In the genomic region with DNA sequence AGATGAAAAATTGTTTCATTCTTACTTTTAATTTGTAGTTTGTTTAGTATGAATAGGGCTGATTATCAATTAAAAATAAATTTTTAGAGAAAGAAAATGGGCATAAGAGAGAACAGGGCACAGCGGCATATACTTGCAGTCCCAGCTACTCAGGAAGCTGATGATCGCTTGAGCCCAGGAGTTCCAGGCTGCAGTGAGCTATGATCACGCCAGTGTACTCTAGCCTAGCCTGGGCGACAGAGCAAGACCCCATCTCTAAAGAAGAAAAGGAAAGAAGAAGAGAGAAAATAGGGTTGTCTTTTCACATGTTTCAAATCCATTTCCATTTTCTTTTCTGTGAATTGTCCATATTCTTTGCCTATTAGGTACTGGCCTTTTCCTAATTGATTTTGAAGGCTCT, we compare ENCODE assay signal across 18 cellular contexts. TPM values are rescaled to one million over a fixed set of nuclear protein-coding genes. Genes with fewer than 3 reads are reported as not detected.
A peak's percentile ranks its signal among the peaks of the same experiment; 100 is the strongest.
DNase-seq lines count a peak whose midpoint lies in the region; ATAC-seq and TF ChIP-seq lines count a peak whose summit lies in the region.
"Had no signal": no experiment of that assay in that cellular context is flagged by ENCODE, and none has a peak within 500 bp of the region (broad histone marks: within the 10 kb centered on the region; RNA-seq: fewer than 3 reads in every experiment).

No MANE protein-coding gene starts in this region.

- no peak overlapping the region for H2AFZ ChIP-seq in IMR-90 (replicated peaks; ENCODE audit: low read length, poor library complexity)

- H3K4me3 ChIP-seq in IMR-90 (ENCODE audit: insufficient read depth, low read depth, low read length): no peak overlapping the region
- H3K4me3 ChIP-seq: A549 had no signal

- H3K14ac ChIP-seq in IMR-90 (replicated peaks; ENCODE audit: low read depth, low read length): 0 out of 2 replicates have a peak overlapping the region, but pooled peaks have one; percentile 47

- H3K4me1 ChIP-seq in IMR-90 (ENCODE audit: control insufficient read depth, insufficient read depth, low read length): peaks cover 21% of the 10 kb centered on the region
- peaks cover 50% of the 10 kb centered on the region for H3K4me1 ChIP-seq in foreskin keratinocyte

- TF ChIP-seq POLR2A in IMR-90 (IDR thresholded peaks at IDR 0.05; ENCODE audit: low read depth, low read length): no peak

- H3K9me3 Mint-ChIP-seq in stimulated activated naive CD8-positive, alpha-beta T cell treated with anti-CD3 and anti-CD28 coated beads, Interleukin-15, amount 100 ng/mL, for 72 hours: no peaks in the 10 kb centered on the region
- H3K9me3 Mint-ChIP-seq: CD4-positive, alpha-beta T cell; H9 had no signal

- H2BK5ac ChIP-seq in IMR-90 (ENCODE audit: low read depth, low read length, poor library complexity, severe bottlenecking): no peak overlapping the region

- H3K4me2 ChIP-seq in IMR-90 (ENCODE audit: low read depth, low read length): no peak overlapping the region
- H3K4me2 ChIP-seq: A549 had no signal

- no peak overlapping the region for H3K27ac Mint-ChIP-seq in stimulated activated naive CD8-positive, alpha-beta T cell treated with anti-CD3 and anti-CD28 coated beads, Interleukin-15, amount 100 ng/mL, for 72 hours
- H3K27ac Mint-ChIP-seq: CD4-positive, alpha-beta T cell; H9 had no signal

- H3K18ac ChIP-seq in IMR-90 (ENCODE audit: low read depth, low read length): peak overlapping the region; percentile 62; the same call in 1 of the 2 replicates

- H3K56ac ChIP-seq in IMR-90 (ENCODE audit: extremely low read depth, insufficient read depth, low read length): no peak overlapping the region

- H3K36me3 ChIP-seq in IMR-90 (ENCODE audit: control insufficient read depth, insufficient read depth, low read length): no peaks in the 10 kb centered on the region

- intact Hi-C loops in IMR-90 (cut with micrococcal nuclease): loop anchor here (5.0 kb wide), 1 partner anchor 34 kb away; no protein-coding TSS in a partner anchor

- H3K9me1 ChIP-seq in IMR-90 (ENCODE audit: insufficient read depth, low read length): peaks cover 20% of the 10 kb centered on the region

- no peak overlapping the region for H2BK20ac ChIP-seq in IMR-90 (ENCODE audit: low read depth, low read length)

- no peak for TF ChIP-seq RAD21 in IMR-90 (IDR thresholded peaks at IDR 0.05; ENCODE audit: low read length)

- H3K9me3 ChIP-seq in IMR-90 (ENCODE audit: control insufficient read depth, insufficient read depth, low read length): no peaks in the 10 kb centered on the region
- H3K9me3 ChIP-seq: A549, Caco-2 had no signal

- H4K91ac ChIP-seq in IMR-90 (ENCODE audit: insufficient read depth, low read depth, low read length): no peak overlapping the region

- no peak overlapping the region for H2BK15ac ChIP-seq in IMR-90 (ENCODE audit: low read depth, low read length)

- peak overlapping the region; percentile 34; the same call in 1 of the 2 replicates for H4K5ac ChIP-seq in IMR-90 (ENCODE audit: low read depth, low read length)

- 100% methylated on average over 1 of the region's 4 CpGs; no CpG with 5 or more reads in 1 of the 2 experiments for WGBS in IMR-90 (ENCODE audit: extremely low coverage in 2 of 2, insufficient read length in 1 of 2), 2 experiments

- CTCF ChIA-PET in IMR-90 (lab: Yijun Ruan, JAX) (no interaction called here), RWPE1 (lab: Yijun Ruan, JAX) (interaction anchor here (1.1 kb wide), 1 partner anchor 9 kb away, joined by 4 read pairs; no protein-coding TSS in a partner anchor)

- H3K9ac ChIP-seq in IMR-90 (ENCODE audit: low read depth, low read length): no peak overlapping the region

- no peak overlapping the region for H2AK9ac ChIP-seq in IMR-90 (replicated peaks; ENCODE audit: low read depth, low read length, poor library complexity)

- no peak overlapping the region for H3K4ac ChIP-seq in IMR-90 (ENCODE audit: low read depth, low read length)

- dilution Hi-C loops in IMR-90 (cut with HindIII; ENCODE audit: low sequenced_read_pairs, unreplicated experiment): no loop called here

- in situ Hi-C loops in IMR-90 (cut with MboI; ENCODE audit: low sequenced_read_pairs): no loop called here

- H3K4me3 Mint-ChIP-seq in stimulated activated naive CD8-positive, alpha-beta T cell treated with anti-CD3 and anti-CD28 coated beads, Interleukin-15, amount 100 ng/mL, for 72 hours: no peak overlapping the region
- H3K4me3 Mint-ChIP-seq: CD4-positive, alpha-beta T cell; H9 had no signal

- 0 out of 2 replicates have a peak overlapping the region, but pooled peaks have one; percentile 33 for H3K23ac ChIP-seq in IMR-90 (ENCODE audit: low read depth, low read length)

- no TSS peak for BruUV-seq in IMR-90 (replicated peaks; lab: Mats Ljungman, UMichigan)

- ATAC-seq in IMR-90 (ENCODE audit: low read depth) (no peak), foreskin keratinocyte (no peak)
- ATAC-seq in stimulated activated naive CD8-positive, alpha-beta T cell treated with anti-CD3 and anti-CD28 coated beads, Interleukin-15, amount 100 ng/mL, for 72 hours: no peak
- ATAC-seq: A549 had no signal

- peak overlapping the region; percentile 50; the same call in 1 of the 2 replicates for H3K27ac ChIP-seq in IMR-90 (ENCODE audit: insufficient read depth, low read length)
- H3K27ac ChIP-seq in RWPE1: peak overlapping the region; percentile 23; the same call in 1 of the 2 replicates
- H3K27ac ChIP-seq in foreskin keratinocyte: peak overlapping the region; percentile 83
- H3K27ac ChIP-seq: A549 had no signal

- no peaks in the 10 kb centered on the region for H3K27me3 Mint-ChIP-seq in stimulated activated naive CD8-positive, alpha-beta T cell treated with anti-CD3 and anti-CD28 coated beads, Interleukin-15, amount 100 ng/mL, for 72 hours
- H3K27me3 Mint-ChIP-seq: CD4-positive, alpha-beta T cell had no signal

- POLR2A ChIA-PET in IMR-90 (lab: Charles Lee; ENCODE audit: unreplicated experiment) (no interaction called here), RWPE1 (lab: Yijun Ruan, JAX; ENCODE audit: low non-redundant PET) (no interaction called here)

- H3K27me3 ChIP-seq in IMR-90 (ENCODE audit: control insufficient read depth, insufficient read depth, low read length) (no peaks in the 10 kb centered on the region), foreskin keratinocyte (no peaks in the 10 kb centered on the region)

- H3K4me1 Mint-ChIP-seq in stimulated activated naive CD8-positive, alpha-beta T cell treated with anti-CD3 and anti-CD28 coated beads, Interleukin-15, amount 100 ng/mL, for 72 hours: peaks cover 64% of the 10 kb centered on the region

- H2AK5ac ChIP-seq in IMR-90 (ENCODE audit: low read depth, low read length): no peak overlapping the region

- DNase-seq in IMR-90 (no peak), RWPE1 (ENCODE audit: low spot score) (no peak), foreskin keratinocyte (no peak), superior temporal gyrus (ENCODE audit: extremely low spot score) (peak; percentile 24), hepatic stellate cell (ENCODE audit: low spot score) (no peak), GDM1 (lab: John Stamatoyannopoulos, UW) (no peak)
- no peak for DNase-seq in stimulated activated naive CD8-positive, alpha-beta T cell treated with anti-CD3 and anti-CD28 coated beads, Interleukin-15, amount 100 ng/mL, for 72 hours
- DNase-seq: Caco-2; CD4-positive, alpha-beta T cell; DMS153; GF-D8; H9; NCI-H1105 treated with DMSO at 0.1 percent for 48 hours; NCI-H1694; NCI-H748 treated with DMSO at 0.1 percent for 48 hours; OCI-M1; RPMI8226 had no signal

- H3K79me1 ChIP-seq in IMR-90 (ENCODE audit: low read depth in 1 of 2, low read length in 2 of 2): peaks cover 6 to 61% of the 10 kb centered on the region in 2 experiments; a peak in 2 of 4 replicates

- TF ChIP-seq CTCF in IMR-90 (conservative IDR thresholded peaks at IDR 0.05; ENCODE audit: low read depth, low read length): no peak
- no peak for TF ChIP-seq CTCF in RWPE1 (conservative IDR thresholded peaks at IDR 0.05; ENCODE audit: low read depth)
- no peak for TF ChIP-seq CTCF in foreskin keratinocyte (conservative IDR thresholded peaks at IDR 0.05)

- H2BK120ac ChIP-seq in IMR-90 (ENCODE audit: low read depth, low read length): no peak overlapping the region

- peaks cover 52% of the 10 kb centered on the region for H4K20me1 ChIP-seq in IMR-90 (ENCODE audit: insufficient read depth, low read length)

- no peak overlapping the region for H4K8ac ChIP-seq in IMR-90 (ENCODE audit: low read depth in 2 of 2, low read length in 2 of 2)

TF ChIP-seq in IMR-90, 13 proteins besides CTCF, POLR2A, EP300 and RAD21 (continues in another document):
- TF ChIP-seq, protein P1, sequence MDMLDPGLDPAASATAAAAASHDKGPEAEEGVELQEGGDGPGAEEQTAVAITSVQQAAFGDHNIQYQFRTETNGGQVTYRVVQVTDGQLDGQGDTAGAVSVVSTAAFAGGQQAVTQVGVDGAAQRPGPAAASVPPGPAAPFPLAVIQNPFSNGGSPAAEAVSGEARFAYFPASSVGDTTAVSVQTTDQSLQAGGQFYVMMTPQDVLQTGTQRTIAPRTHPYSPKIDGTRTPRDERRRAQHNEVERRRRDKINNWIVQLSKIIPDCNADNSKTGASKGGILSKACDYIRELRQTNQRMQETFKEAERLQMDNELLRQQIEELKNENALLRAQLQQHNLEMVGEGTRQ (IDR thresholded peaks at IDR 0.05; ENCODE audit: low read depth, low read length): no peak
- TF ChIP-seq MAZ (IDR thresholded peaks at IDR 0.05; ENCODE audit: borderline replicate concordance, low read depth, low read length): no peak
- TF ChIP-seq BHLHE40 (IDR thresholded peaks at IDR 0.05; ENCODE audit: low read depth, low read length): no peak
- no peak for TF ChIP-seq FOS (IDR thresholded peaks at IDR 0.05; ENCODE audit: low read depth, low read length)
- no peak for TF ChIP-seq RCOR1 (IDR thresholded peaks at IDR 0.05; ENCODE audit: insufficient replicate concordance, low read length)
- TF ChIP-seq CHD1 (IDR thresholded peaks at IDR 0.05; ENCODE audit: low read depth, low read length): no peak
- no peak for TF ChIP-seq CEBPB (IDR thresholded peaks at IDR 0.05; ENCODE audit: low read depth, low read length)
- no peak for TF ChIP-seq SMC3 (IDR thresholded peaks at IDR 0.05; ENCODE audit: low read depth, low read length)
- TF ChIP-seq MAFK (IDR thresholded peaks at IDR 0.05; ENCODE audit: low read depth, low read length): no peak

RNA-seq across cellular contexts. Expression of gene SMURF1, which starts 8.0 kb away (rescaled TPM):
- 20.3 and 21.7 TPM in 2 replicates for total RNA-seq in IMR-90 (2012; rRNA removed)
- polyA plus RNA-seq in IMR-90 (2012; rRNA removed): 13.3 and 13.4 TPM in 2 replicates
- polyA plus RNA-seq in IMR-90 (2012; cell fraction: cytosol; rRNA removed): 6.4 and 8.0 TPM in 2 replicates
- 24.1 and 44.4 TPM in 2 replicates for polyA plus RNA-seq in IMR-90 (2012; cell fraction: nucleus; rRNA removed; ENCODE audit: low replicate concordance)
- total RNA-seq in foreskin keratinocyte: 23.8 and 32.1 TPM in 2 replicates
- 7.8 and 9.3 TPM in 2 replicates for polyA plus RNA-seq in foreskin keratinocyte

Comparison
In these comparisons a context has a peak if more than half of its experiments do, and no peak if none do; other contexts are left out.
1. H3K27ac ChIP-seq: peak in every context shown above with its lines; median percentile 83 in foreskin keratinocyte; 50 in IMR-90; 23 in RWPE1.